ENCODE assay signal across 23 cellular contexts in the genomic region with DNA sequence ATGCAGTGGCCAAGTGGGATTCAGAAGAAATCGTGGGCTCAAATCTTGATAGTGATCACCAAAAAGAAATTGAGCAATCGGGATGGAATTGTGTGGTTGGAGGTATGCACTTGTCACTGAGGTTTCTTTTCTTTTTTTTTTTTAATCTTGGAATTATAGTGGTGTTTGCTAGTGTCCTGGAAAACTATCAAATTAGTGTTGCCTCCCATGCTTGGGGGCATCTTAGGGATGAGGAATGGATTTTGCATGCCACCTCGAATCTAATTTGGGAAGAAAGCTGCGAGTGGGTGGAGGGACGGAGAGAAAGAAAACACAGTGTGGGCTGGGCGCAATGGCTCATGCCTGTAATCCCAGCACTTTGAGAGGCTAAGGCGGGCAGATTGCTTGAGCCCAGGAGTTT.
"Had no signal": no experiment of that assay in that cellular context is flagged by ENCODE, and none has a peak within 500 bp of the region (broad histone marks: within the 10 kb centered on the region; RNA-seq: fewer than 3 reads in every experiment).

No MANE protein-coding gene starts in this region.

- FAIRE-seq: frontal cortex, kidney had no signal

- H3K4me1 Mint-ChIP-seq: activated CD4-positive, alpha-beta T cell treated with anti-CD3 and anti-CD28 coated beads, Interleukin-2, amount 10 ng/mL, durations not matched to agents 7 days and 5 days; activated naive CD4-positive, alpha-beta T cell treated with anti-CD3 and anti-CD28 coated beads, Interleukin-2, amount 50 U/mL, for 24 hours; naive B cell; stimulated activated naive CD8-positive, alpha-beta T cell treated with anti-CD3 and anti-CD28 coated beads, Interleukin-15, amount 100 ng/mL, for 72 hours had no signal

- H3K27ac ChIP-seq: adrenal gland, dorsolateral prefrontal cortex, ovary, psoas muscle, right lobe of liver, suprapubic skin, vagina had no signal

- H3K27me3 ChIP-seq: adrenal gland, ovary, right lobe of liver, vagina had no signal

- DNase-seq: activated CD4-positive, alpha-beta T cell treated with anti-CD3 and anti-CD28 coated beads, Interleukin-2, amount 10 ng/mL, durations not matched to agents 7 days and 5 days; activated CD8-positive, alpha-beta T cell treated with anti-CD3 and anti-CD28 coated beads, Interleukin-2, amount 10 ng/mL, durations not matched to agents 7 days and 5 days; activated gamma-delta T cell; dorsolateral prefrontal cortex; erythroblast; kidney; naive B cell; ovary; psoas muscle; stimulated activated CD4-positive, alpha-beta T cell treated with anti-CD3 and anti-CD28 coated beads, Interleukin-4, amount 100 ng/mL, for 1 hour; stimulated activated naive CD8-positive, alpha-beta T cell treated with anti-CD3 and anti-CD28 coated beads, Interleukin-15, amount 100 ng/mL, for 72 hours; T1000; trophoblast cell had no signal

- H3K27ac Mint-ChIP-seq: activated CD4-positive, alpha-beta T cell treated with anti-CD3 and anti-CD28 coated beads, Interleukin-2, amount 10 ng/mL, durations not matched to agents 7 days and 5 days; activated CD8-positive, alpha-beta T cell treated with anti-CD3 and anti-CD28 coated beads, Interleukin-2, amount 10 ng/mL, durations not matched to agents 7 days and 5 days; activated naive CD4-positive, alpha-beta T cell treated with anti-CD3 and anti-CD28 coated beads, Interleukin-2, amount 50 U/mL, for 24 hours had no signal

- H3K4me3 ChIP-seq: adrenal gland, dorsolateral prefrontal cortex, ovary, psoas muscle, right lobe of liver, smooth muscle cell, suprapubic skin, vagina had no signal

- ATAC-seq: activated CD4-positive, CD25-positive, alpha-beta regulatory T cell treated with anti-CD3 and anti-CD28 coated beads, Interleukin-2, amount 50 U/mL, for 24 hours; activated CD8-positive, alpha-beta T cell treated with anti-CD3 and anti-CD28 coated beads, Interleukin-2, amount 10 ng/mL, durations not matched to agents 7 days and 5 days; left lobe of liver; psoas muscle; right lobe of liver; stimulated activated naive CD8-positive, alpha-beta T cell treated with anti-CD3 and anti-CD28 coated beads, Interleukin-15, amount 100 ng/mL, for 72 hours had no signal

- H3K4me3 Mint-ChIP-seq: activated CD4-positive, alpha-beta T cell treated with anti-CD3 and anti-CD28 coated beads, Interleukin-2, amount 10 ng/mL, durations not matched to agents 7 days and 5 days; activated CD8-positive, alpha-beta T cell treated with anti-CD3 and anti-CD28 coated beads, Interleukin-2, amount 10 ng/mL, durations not matched to agents 7 days and 5 days; activated naive CD4-positive, alpha-beta T cell treated with anti-CD3 and anti-CD28 coated beads, Interleukin-2, amount 50 U/mL, for 24 hours; neural crest cell; stimulated activated naive CD8-positive, alpha-beta T cell treated with anti-CD3 and anti-CD28 coated beads, Interleukin-15, amount 100 ng/mL, for 72 hours had no signal

- H3K9me3 ChIP-seq: adrenal gland, ovary, right lobe of liver, suprapubic skin, vagina had no signal

- H3K4me1 ChIP-seq: adrenal gland, psoas muscle, right lobe of liver, suprapubic skin, vagina had no signal

- H3K4me2 ChIP-seq: smooth muscle cell had no signal

- H3K36me3 ChIP-seq: adrenal gland, ovary, right lobe of liver, suprapubic skin, vagina had no signal
